In genomic region chr6:48111575-48111974, GRCh38 we compare ENCODE assay signal across 2 cellular contexts.
TF ChIP-seq lines count a peak whose summit lies in the region.

No MANE protein-coding gene starts in this region.

TF ChIP-seq in HCT116, 20 proteins besides CTCF, POLR2A, EP300 and RAD21:
- no peak for TF ChIP-seq FOSL1 (IDR thresholded peaks at IDR 0.05; ENCODE audit: low read depth)
- no peak for TF ChIP-seq EZH2 (IDR thresholded peaks at IDR 0.05)
- no peak for TF ChIP-seq ZFX (IDR thresholded peaks at IDR 0.05)
- TF ChIP-seq ATF3 (IDR thresholded peaks at IDR 0.05): no peak
- no peak for TF ChIP-seq TCF7L2 (IDR thresholded peaks at IDR 0.05; ENCODE audit: borderline replicate concordance, extremely low read depth, insufficient read depth, insufficient read length)
- no peak for TF ChIP-seq SRF (IDR thresholded peaks at IDR 0.05; ENCODE audit: low read depth)
- TF ChIP-seq REST (IDR thresholded peaks at IDR 0.05; ENCODE audit: low read depth): no peak
- no peak for TF ChIP-seq EZH2phosphoT487 (IDR thresholded peaks at IDR 0.05; ENCODE audit: borderline replicate concordance)
- no peak for TF ChIP-seq ZNF274 (IDR thresholded peaks at IDR 0.05; ENCODE audit: low read depth, low read length)
- TF ChIP-seq YY1 (IDR thresholded peaks at IDR 0.05; ENCODE audit: extremely low read depth, insufficient replicate concordance, low read depth, low read length): no peak

TF ChIP-seq in H1, 55 proteins besides CTCF, POLR2A, EP300 and RAD21:
- TF ChIP-seq JUN (IDR thresholded peaks at IDR 0.05; ENCODE audit: low read depth, low read length) (no peak), SRF (IDR thresholded peaks at IDR 0.05; ENCODE audit: low read depth, low read length) (no peak), CREB1 (IDR thresholded peaks at IDR 0.05) (no peak), SIRT6 (IDR thresholded peaks at IDR 0.05; ENCODE audit: low read length) (no peak), POU5F1 (IDR thresholded peaks at IDR 0.05; ENCODE audit: low read depth, low read length) (no peak), TBP (IDR thresholded peaks at IDR 0.05; ENCODE audit: low read depth, low read length) (no peak), RNF2 (IDR thresholded peaks at IDR 0.05; ENCODE audit: borderline replicate concordance, low read depth, low read length, missing control alignments, poor library complexity, severe bottlenecking) (no peak), ASH2L (IDR thresholded peaks at IDR 0.05; ENCODE audit: low read length) (no peak), BACH1 (IDR thresholded peaks at IDR 0.05; ENCODE audit: low read length) (no peak), BCL11A (IDR thresholded peaks at IDR 0.05; ENCODE audit: low read depth in 2 of 2, low read length in 2 of 2) (no peak), ATF3 (IDR thresholded peaks at IDR 0.05; ENCODE audit: insufficient read depth, low read depth, low read length) (no peak)
